1 cellular context compared by ENCODE assay signal in genomic region chr15:75348034-75348562, GRCh38.
TF ChIP-seq lines count a peak whose summit lies in the region.

No MANE protein-coding gene starts in this region.

TF ChIP-seq in HepG2, 621 proteins besides CTCF, POLR2A, EP300 and RAD21 (continued from another document and continues in another):
- no peak for TF ChIP-seq IKZF5 (CRISPR knock-in tag; IDR thresholded peaks at IDR 0.05)
- no peak for TF ChIP-seq HNRNPUL1 (IDR thresholded peaks at IDR 0.05; ENCODE audit: low read depth, low read length)
- no peak for TF ChIP-seq SKI (IDR thresholded peaks at IDR 0.05; ENCODE audit: partially characterized antibody)
- TF ChIP-seq CEBPG (CRISPR knock-in tag; IDR thresholded peaks at IDR 0.05) = no peak
- no peak for TF ChIP-seq ZNF264 (CRISPR knock-in tag; IDR thresholded peaks at IDR 0.05)
- no peak for TF ChIP-seq SUZ12 (IDR thresholded peaks at IDR 0.05; ENCODE audit: low read depth, low read length)
- TF ChIP-seq, protein P1, sequence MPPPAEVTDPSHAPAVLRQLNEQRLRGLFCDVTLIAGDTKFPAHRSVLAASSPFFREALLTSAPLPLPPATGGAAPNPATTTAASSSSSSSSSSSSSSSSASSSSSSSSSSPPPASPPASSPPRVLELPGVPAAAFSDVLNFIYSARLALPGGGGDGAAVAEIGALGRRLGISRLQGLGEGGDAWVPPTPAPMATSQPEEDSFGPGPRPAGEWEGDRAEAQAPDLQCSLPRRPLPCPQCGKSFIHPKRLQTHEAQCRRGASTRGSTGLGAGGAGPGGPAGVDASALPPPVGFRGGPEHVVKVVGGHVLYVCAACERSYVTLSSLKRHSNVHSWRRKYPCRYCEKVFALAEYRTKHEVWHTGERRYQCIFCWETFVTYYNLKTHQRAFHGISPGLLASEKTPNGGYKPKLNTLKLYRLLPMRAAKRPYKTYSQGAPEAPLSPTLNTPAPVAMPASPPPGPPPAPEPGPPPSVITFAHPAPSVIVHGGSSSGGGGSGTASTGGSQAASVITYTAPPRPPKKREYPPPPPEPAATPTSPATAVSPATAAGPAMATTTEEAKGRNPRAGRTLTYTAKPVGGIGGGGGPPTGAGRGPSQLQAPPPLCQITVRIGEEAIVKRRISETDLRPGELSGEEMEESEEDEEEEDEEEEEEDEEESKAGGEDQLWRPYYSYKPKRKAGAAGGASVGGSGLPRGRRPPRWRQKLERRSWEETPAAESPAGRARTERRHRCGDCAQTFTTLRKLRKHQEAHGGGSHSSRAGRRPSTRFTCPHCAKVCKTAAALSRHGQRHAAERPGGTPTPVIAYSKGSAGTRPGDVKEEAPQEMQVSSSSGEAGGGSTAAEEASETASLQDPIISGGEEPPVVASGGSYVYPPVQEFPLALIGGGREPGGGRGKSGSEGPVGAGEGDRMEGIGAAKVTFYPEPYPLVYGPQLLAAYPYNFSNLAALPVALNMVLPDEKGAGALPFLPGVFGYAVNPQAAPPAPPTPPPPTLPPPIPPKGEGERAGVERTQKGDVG (CRISPR knock-in tag; IDR thresholded peaks at IDR 0.05; ENCODE audit: borderline replicate concordance) = no peak
- TF ChIP-seq, protein P2, sequence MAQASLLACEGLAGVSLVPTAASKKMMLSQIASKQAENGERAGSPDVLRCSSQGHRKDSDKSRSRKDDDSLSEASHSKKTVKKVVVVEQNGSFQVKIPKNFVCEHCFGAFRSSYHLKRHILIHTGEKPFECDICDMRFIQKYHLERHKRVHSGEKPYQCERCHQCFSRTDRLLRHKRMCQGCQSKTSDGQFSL (CRISPR knock-in tag; IDR thresholded peaks at IDR 0.05) = no peak
- no peak for TF ChIP-seq FOXA3 (CRISPR knock-in tag; IDR thresholded peaks at IDR 0.05)
- TF ChIP-seq ZFP90 (CRISPR knock-in tag; IDR thresholded peaks at IDR 0.05; ENCODE audit: borderline replicate concordance) = no peak
- 0 out of 2 replicates have a peak, but pooled peaks have one; percentile 8 for TF ChIP-seq MEIS2 (CRISPR knock-in tag; IDR thresholded peaks at IDR 0.05)
- TF ChIP-seq MTA3 (CRISPR knock-in tag; IDR thresholded peaks at IDR 0.05) = no peak
- no peak for TF ChIP-seq ADNP (CRISPR knock-in tag; IDR thresholded peaks at IDR 0.05)
- no peak for TF ChIP-seq BRCA1 (CRISPR knock-in tag; IDR thresholded peaks at IDR 0.05)
- TF ChIP-seq MXI1 (IDR thresholded peaks at IDR 0.05; ENCODE audit: borderline replicate concordance, low read depth, low read length) = no peak
- TF ChIP-seq SRSF1 (optimal IDR thresholded peaks at IDR 0.05; ENCODE audit: low read depth, low read length) = peak; percentile 17
- TF ChIP-seq ZNF430 (CRISPR knock-in tag; IDR thresholded peaks at IDR 0.05) = no peak
- no peak for TF ChIP-seq HDAC6 (IDR thresholded peaks at IDR 0.05; ENCODE audit: low read depth, low read length)
- no peak for TF ChIP-seq NFYB (CRISPR knock-in tag; IDR thresholded peaks at IDR 0.05)
- TF ChIP-seq JUN (CRISPR knock-in tag; IDR thresholded peaks at IDR 0.05) = no peak
- TF ChIP-seq, protein P3, sequence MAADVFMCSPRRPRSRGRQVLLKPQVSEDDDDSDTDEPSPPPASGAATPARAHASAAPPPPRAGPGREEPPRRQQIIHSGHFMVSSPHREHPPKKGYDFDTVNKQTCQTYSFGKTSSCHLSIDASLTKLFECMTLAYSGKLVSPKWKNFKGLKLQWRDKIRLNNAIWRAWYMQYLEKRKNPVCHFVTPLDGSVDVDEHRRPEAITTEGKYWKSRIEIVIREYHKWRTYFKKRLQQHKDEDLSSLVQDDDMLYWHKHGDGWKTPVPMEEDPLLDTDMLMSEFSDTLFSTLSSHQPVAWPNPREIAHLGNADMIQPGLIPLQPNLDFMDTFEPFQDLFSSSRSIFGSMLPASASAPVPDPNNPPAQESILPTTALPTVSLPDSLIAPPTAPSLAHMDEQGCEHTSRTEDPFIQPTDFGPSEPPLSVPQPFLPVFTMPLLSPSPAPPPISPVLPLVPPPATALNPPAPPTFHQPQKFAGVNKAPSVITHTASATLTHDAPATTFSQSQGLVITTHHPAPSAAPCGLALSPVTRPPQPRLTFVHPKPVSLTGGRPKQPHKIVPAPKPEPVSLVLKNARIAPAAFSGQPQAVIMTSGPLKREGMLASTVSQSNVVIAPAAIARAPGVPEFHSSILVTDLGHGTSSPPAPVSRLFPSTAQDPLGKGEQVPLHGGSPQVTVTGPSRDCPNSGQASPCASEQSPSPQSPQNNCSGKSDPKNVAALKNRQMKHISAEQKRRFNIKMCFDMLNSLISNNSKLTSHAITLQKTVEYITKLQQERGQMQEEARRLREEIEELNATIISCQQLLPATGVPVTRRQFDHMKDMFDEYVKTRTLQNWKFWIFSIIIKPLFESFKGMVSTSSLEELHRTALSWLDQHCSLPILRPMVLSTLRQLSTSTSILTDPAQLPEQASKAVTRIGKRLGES (CRISPR knock-in tag; IDR thresholded peaks at IDR 0.05; ENCODE audit: borderline replicate concordance) = no peak
- TF ChIP-seq ZNF563 (CRISPR knock-in tag; IDR thresholded peaks at IDR 0.05) = peak; percentile 45; the same call in 1 of the 2 replicates
- TF ChIP-seq ARID5B (CRISPR knock-in tag; IDR thresholded peaks at IDR 0.05) = no peak
- TF ChIP-seq ZNF891 (CRISPR knock-in tag; IDR thresholded peaks at IDR 0.05) = no peak
- TF ChIP-seq, protein P4, sequence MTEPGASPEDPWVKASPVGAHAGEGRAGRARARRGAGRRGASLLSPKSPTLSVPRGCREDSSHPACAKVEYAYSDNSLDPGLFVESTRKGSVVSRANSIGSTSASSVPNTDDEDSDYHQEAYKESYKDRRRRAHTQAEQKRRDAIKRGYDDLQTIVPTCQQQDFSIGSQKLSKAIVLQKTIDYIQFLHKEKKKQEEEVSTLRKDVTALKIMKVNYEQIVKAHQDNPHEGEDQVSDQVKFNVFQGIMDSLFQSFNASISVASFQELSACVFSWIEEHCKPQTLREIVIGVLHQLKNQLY (CRISPR knock-in tag; IDR thresholded peaks at IDR 0.05) = no peak
- TF ChIP-seq PRPF4 (IDR thresholded peaks at IDR 0.05; ENCODE audit: low read depth, low read length, poor library complexity, severe bottlenecking) = no peak
- TF ChIP-seq KDM5A (IDR thresholded peaks at IDR 0.05; ENCODE audit: borderline replicate concordance, low read length) = no peak
- no peak for TF ChIP-seq FOXA1 (IDR thresholded peaks at IDR 0.05)
- no peak for TF ChIP-seq FOXA1 (CRISPR knock-in tag; IDR thresholded peaks at IDR 0.05)
- TF ChIP-seq ZNF205 (CRISPR knock-in tag; IDR thresholded peaks at IDR 0.05) = no peak
- TF ChIP-seq, protein P5, sequence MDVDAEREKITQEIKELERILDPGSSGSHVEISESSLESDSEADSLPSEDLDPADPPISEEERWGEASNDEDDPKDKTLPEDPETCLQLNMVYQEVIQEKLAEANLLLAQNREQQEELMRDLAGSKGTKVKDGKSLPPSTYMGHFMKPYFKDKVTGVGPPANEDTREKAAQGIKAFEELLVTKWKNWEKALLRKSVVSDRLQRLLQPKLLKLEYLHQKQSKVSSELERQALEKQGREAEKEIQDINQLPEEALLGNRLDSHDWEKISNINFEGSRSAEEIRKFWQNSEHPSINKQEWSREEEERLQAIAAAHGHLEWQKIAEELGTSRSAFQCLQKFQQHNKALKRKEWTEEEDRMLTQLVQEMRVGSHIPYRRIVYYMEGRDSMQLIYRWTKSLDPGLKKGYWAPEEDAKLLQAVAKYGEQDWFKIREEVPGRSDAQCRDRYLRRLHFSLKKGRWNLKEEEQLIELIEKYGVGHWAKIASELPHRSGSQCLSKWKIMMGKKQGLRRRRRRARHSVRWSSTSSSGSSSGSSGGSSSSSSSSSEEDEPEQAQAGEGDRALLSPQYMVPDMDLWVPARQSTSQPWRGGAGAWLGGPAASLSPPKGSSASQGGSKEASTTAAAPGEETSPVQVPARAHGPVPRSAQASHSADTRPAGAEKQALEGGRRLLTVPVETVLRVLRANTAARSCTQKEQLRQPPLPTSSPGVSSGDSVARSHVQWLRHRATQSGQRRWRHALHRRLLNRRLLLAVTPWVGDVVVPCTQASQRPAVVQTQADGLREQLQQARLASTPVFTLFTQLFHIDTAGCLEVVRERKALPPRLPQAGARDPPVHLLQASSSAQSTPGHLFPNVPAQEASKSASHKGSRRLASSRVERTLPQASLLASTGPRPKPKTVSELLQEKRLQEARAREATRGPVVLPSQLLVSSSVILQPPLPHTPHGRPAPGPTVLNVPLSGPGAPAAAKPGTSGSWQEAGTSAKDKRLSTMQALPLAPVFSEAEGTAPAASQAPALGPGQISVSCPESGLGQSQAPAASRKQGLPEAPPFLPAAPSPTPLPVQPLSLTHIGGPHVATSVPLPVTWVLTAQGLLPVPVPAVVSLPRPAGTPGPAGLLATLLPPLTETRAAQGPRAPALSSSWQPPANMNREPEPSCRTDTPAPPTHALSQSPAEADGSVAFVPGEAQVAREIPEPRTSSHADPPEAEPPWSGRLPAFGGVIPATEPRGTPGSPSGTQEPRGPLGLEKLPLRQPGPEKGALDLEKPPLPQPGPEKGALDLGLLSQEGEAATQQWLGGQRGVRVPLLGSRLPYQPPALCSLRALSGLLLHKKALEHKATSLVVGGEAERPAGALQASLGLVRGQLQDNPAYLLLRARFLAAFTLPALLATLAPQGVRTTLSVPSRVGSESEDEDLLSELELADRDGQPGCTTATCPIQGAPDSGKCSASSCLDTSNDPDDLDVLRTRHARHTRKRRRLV (CRISPR knock-in tag; IDR thresholded peaks at IDR 0.05) = 0 out of 2 replicates have a peak, but pooled peaks have one; percentile 24
- TF ChIP-seq, protein P6, sequence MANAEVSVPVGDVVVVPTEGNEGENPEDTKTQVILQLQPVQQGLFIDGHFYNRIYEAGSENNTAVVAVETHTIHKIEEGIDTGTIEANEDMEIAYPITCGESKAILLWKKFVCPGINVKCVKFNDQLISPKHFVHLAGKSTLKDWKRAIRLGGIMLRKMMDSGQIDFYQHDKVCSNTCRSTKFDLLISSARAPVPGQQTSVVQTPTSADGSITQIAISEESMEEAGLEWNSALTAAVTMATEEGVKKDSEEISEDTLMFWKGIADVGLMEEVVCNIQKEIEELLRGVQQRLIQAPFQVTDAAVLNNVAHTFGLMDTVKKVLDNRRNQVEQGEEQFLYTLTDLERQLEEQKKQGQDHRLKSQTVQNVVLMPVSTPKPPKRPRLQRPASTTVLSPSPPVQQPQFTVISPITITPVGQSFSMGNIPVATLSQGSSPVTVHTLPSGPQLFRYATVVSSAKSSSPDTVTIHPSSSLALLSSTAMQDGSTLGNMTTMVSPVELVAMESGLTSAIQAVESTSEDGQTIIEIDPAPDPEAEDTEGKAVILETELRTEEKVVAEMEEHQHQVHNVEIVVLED (CRISPR knock-in tag; IDR thresholded peaks at IDR 0.05; ENCODE audit: borderline replicate concordance) = no peak
- TF ChIP-seq ATM (IDR thresholded peaks at IDR 0.05; ENCODE audit: borderline replicate concordance) = no peak
- TF ChIP-seq RBM22 (optimal IDR thresholded peaks at IDR 0.05; ENCODE audit: low read length) = no peak
- no peak for TF ChIP-seq ZNF274 (CRISPR knock-in tag; IDR thresholded peaks at IDR 0.05)
- no peak for TF ChIP-seq DPF2 (CRISPR knock-in tag; IDR thresholded peaks at IDR 0.05; ENCODE audit: borderline replicate concordance, low read depth)
- no peak for TF ChIP-seq PHF20 (CRISPR knock-in tag; IDR thresholded peaks at IDR 0.05)
- no peak for TF ChIP-seq ZNF569 (CRISPR knock-in tag; IDR thresholded peaks at IDR 0.05; ENCODE audit: borderline replicate concordance)
- TF ChIP-seq PLRG1 (conservative IDR thresholded peaks at IDR 0.05) = no peak
- no peak for TF ChIP-seq KLF6 (CRISPR knock-in tag; IDR thresholded peaks at IDR 0.05)
- TF ChIP-seq JUNB (CRISPR knock-in tag; IDR thresholded peaks at IDR 0.05; ENCODE audit: borderline replicate concordance) = no peak
- no peak for TF ChIP-seq FIP1L1 (IDR thresholded peaks at IDR 0.05; ENCODE audit: borderline replicate concordance, insufficient read depth, low read depth, low read length)
- no peak for TF ChIP-seq ZNF629 (CRISPR knock-in tag; conservative IDR thresholded peaks at IDR 0.05)
- TF ChIP-seq ZFP1 (CRISPR knock-in tag; IDR thresholded peaks at IDR 0.05) = no peak
- no peak for TF ChIP-seq GPN1 (CRISPR knock-in tag; IDR thresholded peaks at IDR 0.05; ENCODE audit: borderline replicate concordance)
- TF ChIP-seq SALL2 (CRISPR knock-in tag; IDR thresholded peaks at IDR 0.05) = no peak
- TF ChIP-seq ZNF354B (CRISPR knock-in tag; IDR thresholded peaks at IDR 0.05) = no peak
- no peak for TF ChIP-seq NFIB (CRISPR knock-in tag; IDR thresholded peaks at IDR 0.05; ENCODE audit: borderline replicate concordance)
- 0 out of 2 replicates have a peak, but pooled peaks have one; percentile 4 for TF ChIP-seq RBFOX2 (IDR thresholded peaks at IDR 0.05; ENCODE audit: low read depth, low read length)
- TF ChIP-seq ZNF12 (CRISPR knock-in tag; IDR thresholded peaks at IDR 0.05) = no peak
- TF ChIP-seq, protein P7, sequence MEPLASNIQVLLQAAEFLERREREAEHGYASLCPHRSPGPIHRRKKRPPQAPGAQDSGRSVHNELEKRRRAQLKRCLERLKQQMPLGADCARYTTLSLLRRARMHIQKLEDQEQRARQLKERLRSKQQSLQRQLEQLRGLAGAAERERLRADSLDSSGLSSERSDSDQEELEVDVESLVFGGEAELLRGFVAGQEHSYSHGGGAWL (CRISPR knock-in tag; IDR thresholded peaks at IDR 0.05) = 0 out of 2 replicates have a peak, but pooled peaks have one; percentile 21
- TF ChIP-seq RCOR2 (CRISPR knock-in tag; IDR thresholded peaks at IDR 0.05) = no peak
